Comparison of ENCODE assay signal across 18 cellular contexts in the genomic region with DNA sequence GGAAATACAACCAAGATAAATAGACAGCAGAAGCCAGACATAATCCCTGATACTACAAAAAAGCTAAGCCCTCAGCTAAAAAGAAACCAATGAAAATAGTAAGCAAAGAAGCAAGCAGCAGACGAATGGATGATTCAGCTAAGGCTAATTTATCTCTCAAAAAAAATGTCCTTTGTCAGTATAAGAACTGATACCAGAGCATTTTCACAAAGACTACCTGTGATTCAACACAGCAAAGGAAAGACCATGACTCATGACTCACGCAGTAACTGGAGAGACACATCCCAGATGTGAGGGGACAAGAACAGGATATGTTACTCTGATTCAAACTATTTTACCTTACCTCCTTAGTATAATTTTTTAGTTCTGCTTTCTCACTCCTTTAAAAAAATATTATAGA. TPM values are rescaled to one million over a fixed set of nuclear protein-coding genes. Genes with fewer than 3 reads are reported as not detected.
DNase-seq lines count a peak whose midpoint lies in the region; ATAC-seq and TF ChIP-seq lines count a peak whose summit lies in the region.
"Had no signal": no experiment of that assay in that cellular context is flagged by ENCODE, and none has a peak within 500 bp of the region (broad histone marks: within the 10 kb centered on the region; RNA-seq: fewer than 3 reads in every experiment).

No MANE protein-coding gene starts in this region.

- H3K36me3 Mint-ChIP-seq in activated naive CD8-positive, alpha-beta T cell treated with anti-CD3 and anti-CD28 coated beads, Interleukin-2, amount 50 U/mL, for 24 hours (ENCODE audit: low read depth), result no peaks in the 10 kb centered on the region
- H3K36me3 Mint-ChIP-seq in activated naive CD8-positive, alpha-beta T cell treated with anti-CD3 and anti-CD28 coated beads for 36 hours, result no peaks in the 10 kb centered on the region
- H3K36me3 Mint-ChIP-seq: CD4-positive, CD25-positive, alpha-beta regulatory T cell; immature natural killer cell; memory B cell had no signal

- no peak overlapping the region for H3K27ac ChIP-seq in SK-N-SH (ENCODE audit: low read depth in 2 of 2, low read length in 1 of 2)
- H3K27ac ChIP-seq: colonic mucosa, right atrium auricular region had no signal

- no peaks in the 10 kb centered on the region for H3K4me1 Mint-ChIP-seq in activated naive CD8-positive, alpha-beta T cell treated with anti-CD3 and anti-CD28 coated beads, Interleukin-2, amount 50 U/mL, for 24 hours
- no peaks in the 10 kb centered on the region for H3K4me1 Mint-ChIP-seq in activated naive CD8-positive, alpha-beta T cell treated with anti-CD3 and anti-CD28 coated beads for 36 hours
- H3K4me1 Mint-ChIP-seq: CD4-positive, CD25-positive, alpha-beta regulatory T cell; immature natural killer cell; memory B cell; neural crest cell had no signal

- H3K9ac ChIP-seq in SK-N-SH, result no peak overlapping the region

- no peak for TF ChIP-seq EP300 in SK-N-SH (IDR thresholded peaks at IDR 0.05; ENCODE audit: borderline replicate concordance in 1 of 2, low read depth in 1 of 2, low read length in 1 of 2)

- no peak overlapping the region for H2AFZ ChIP-seq in SK-N-SH (ENCODE audit: low read depth)

- H3K27me3 ChIP-seq in SK-N-SH (ENCODE audit: insufficient read depth), result no peaks in the 10 kb centered on the region
- H3K27me3 ChIP-seq: colonic mucosa, right atrium auricular region had no signal

- no peaks in the 10 kb centered on the region for H3K27me3 Mint-ChIP-seq in activated naive CD8-positive, alpha-beta T cell treated with anti-CD3 and anti-CD28 coated beads, Interleukin-2, amount 50 U/mL, for 24 hours
- H3K27me3 Mint-ChIP-seq in activated naive CD8-positive, alpha-beta T cell treated with anti-CD3 and anti-CD28 coated beads for 36 hours, result peaks cover 20% of the 10 kb centered on the region
- H3K27me3 Mint-ChIP-seq: CD4-positive, CD25-positive, alpha-beta regulatory T cell; memory B cell had no signal

- H3K36me3 ChIP-seq in SK-N-SH (replicated peaks in 1 of 2; ENCODE audit: control insufficient read depth in 1 of 2, insufficient read depth in 2 of 2, low read length in 1 of 2), result no peaks in the 10 kb centered on the region
- no peaks in the 10 kb centered on the region for H3K36me3 ChIP-seq in mucosa of descending colon (ENCODE audit: low read depth)
- H3K36me3 ChIP-seq: colonic mucosa, right atrium auricular region had no signal

- no peaks in the 10 kb centered on the region for H3K9me3 Mint-ChIP-seq in activated naive CD8-positive, alpha-beta T cell treated with anti-CD3 and anti-CD28 coated beads, Interleukin-2, amount 50 U/mL, for 24 hours
- no peaks in the 10 kb centered on the region for H3K9me3 Mint-ChIP-seq in activated naive CD8-positive, alpha-beta T cell treated with anti-CD3 and anti-CD28 coated beads for 36 hours

- no peaks in the 10 kb centered on the region for H3K79me2 ChIP-seq in SK-N-SH (ENCODE audit: insufficient read depth)

- H3K4me3 ChIP-seq in SK-N-SH (ENCODE audit: low read depth in 2 of 2, low read length in 1 of 2) (no peak overlapping the region), fibroblast of pulmonary artery (replicated peaks; ENCODE audit: low read depth, low read length) (no peak overlapping the region), mucosa of descending colon (no peak overlapping the region)
- H3K4me3 ChIP-seq: colonic mucosa, right atrium auricular region had no signal

- no peak overlapping the region for H3K27ac Mint-ChIP-seq in activated naive CD8-positive, alpha-beta T cell treated with anti-CD3 and anti-CD28 coated beads, Interleukin-2, amount 50 U/mL, for 24 hours
- H3K27ac Mint-ChIP-seq in activated naive CD8-positive, alpha-beta T cell treated with anti-CD3 and anti-CD28 coated beads for 36 hours, result no peak overlapping the region
- H3K27ac Mint-ChIP-seq: CD4-positive, CD25-positive, alpha-beta regulatory T cell; immature natural killer cell; memory B cell had no signal

- H4K20me1 ChIP-seq in SK-N-SH (ENCODE audit: insufficient read depth), result no peaks in the 10 kb centered on the region

- H3K9me3 ChIP-seq in SK-N-SH, result no peaks in the 10 kb centered on the region
- H3K9me3 ChIP-seq in mucosa of descending colon, result no peaks in the 10 kb centered on the region
- H3K9me3 ChIP-seq: colonic mucosa, right atrium auricular region had no signal

- ATAC-seq in activated naive CD8-positive, alpha-beta T cell treated with anti-CD3 and anti-CD28 coated beads, Interleukin-2, amount 50 U/mL, for 24 hours, result peak; percentile 36
- no peak for ATAC-seq in GM21423 (IDR thresholded peaks at IDR 0.05; ENCODE audit: unreplicated experiment)
- no peak for ATAC-seq in mucosa of descending colon

- POLR2A ChIA-PET in SK-N-SH (lab: Yijun Ruan, JAX), result no interaction called here

- H3K4me1 ChIP-seq in SK-N-SH (ENCODE audit: control insufficient read depth in 1 of 2, insufficient read depth in 2 of 2, low read depth in 1 of 2, low read length in 1 of 2), result no peaks in the 10 kb centered on the region
- no peaks in the 10 kb centered on the region for H3K4me1 ChIP-seq in mucosa of descending colon (ENCODE audit: low read depth)
- H3K4me1 ChIP-seq: colonic mucosa, right atrium auricular region had no signal

- WGBS in SK-N-SH (ENCODE audit: low lambda C conversion rate), result 0% methylated on average over 2 of the region's 2 CpGs

- H3F3A ChIP-seq in SK-N-SH (replicated peaks; ENCODE audit: insufficient read depth), result peaks cover 5% of the 10 kb centered on the region

- H3K4me2 ChIP-seq in SK-N-SH, result no peak overlapping the region

- intact Hi-C loops in mucosa of descending colon (cut with DNase I, micrococcal nuclease), result no loop called here

- CTCF ChIA-PET in SK-N-SH (lab: Yijun Ruan, JAX), result no interaction called here

- H3K4me3 Mint-ChIP-seq in activated naive CD8-positive, alpha-beta T cell treated with anti-CD3 and anti-CD28 coated beads, Interleukin-2, amount 50 U/mL, for 24 hours, result no peak overlapping the region
- H3K4me3 Mint-ChIP-seq in activated naive CD8-positive, alpha-beta T cell treated with anti-CD3 and anti-CD28 coated beads for 36 hours, result no peak overlapping the region
- H3K4me3 Mint-ChIP-seq: CD4-positive, CD25-positive, alpha-beta regulatory T cell; immature natural killer cell; memory B cell; neural crest cell had no signal

- no peak for DNase-seq in activated naive CD8-positive, alpha-beta T cell treated with anti-CD3 and anti-CD28 coated beads, Interleukin-2, amount 50 U/mL, for 24 hours
- no peak for DNase-seq in activated naive CD8-positive, alpha-beta T cell treated with anti-CD3 and anti-CD28 coated beads for 36 hours
- DNase-seq in SK-N-SH, result no peak
- peak; percentile 69 for DNase-seq in fibroblast of pulmonary artery (ENCODE audit: low read depth)
- DNase-seq in NCI-H526 (lab: John Stamatoyannopoulos, UW), result no peak
- no peak for DNase-seq in DMS79 (lab: John Stamatoyannopoulos, UW)
- DNase-seq in mucosa of descending colon, result no peak
- DNase-seq: activated effector memory CD4-positive, alpha-beta T cell treated with anti-CD3 and anti-CD28 coated beads, Interleukin-2, amount 50 U/mL, for 16 hours; aorta; CD4-positive, CD25-positive, alpha-beta regulatory T cell; colonic mucosa; immature natural killer cell; NCI-H446 had no signal

- no peaks in the 10 kb centered on the region for H3K9me2 ChIP-seq in SK-N-SH

- no peak for TF ChIP-seq RAD21 in SK-N-SH (IDR thresholded peaks at IDR 0.05; ENCODE audit: low read length)

- TF ChIP-seq CTCF in SK-N-SH (IDR thresholded peaks at IDR 0.05), result no peak
- no peak for TF ChIP-seq CTCF in fibroblast of pulmonary artery (IDR thresholded peaks at IDR 0.05; ENCODE audit: low read length, missing control alignments)
- TF ChIP-seq CTCF in mucosa of descending colon (IDR thresholded peaks at IDR 0.05), result no peak

TF ChIP-seq in SK-N-SH, 30 proteins besides CTCF, POLR2A, EP300 and RAD21:
- TF ChIP-seq, protein P1, sequence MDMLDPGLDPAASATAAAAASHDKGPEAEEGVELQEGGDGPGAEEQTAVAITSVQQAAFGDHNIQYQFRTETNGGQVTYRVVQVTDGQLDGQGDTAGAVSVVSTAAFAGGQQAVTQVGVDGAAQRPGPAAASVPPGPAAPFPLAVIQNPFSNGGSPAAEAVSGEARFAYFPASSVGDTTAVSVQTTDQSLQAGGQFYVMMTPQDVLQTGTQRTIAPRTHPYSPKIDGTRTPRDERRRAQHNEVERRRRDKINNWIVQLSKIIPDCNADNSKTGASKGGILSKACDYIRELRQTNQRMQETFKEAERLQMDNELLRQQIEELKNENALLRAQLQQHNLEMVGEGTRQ (IDR thresholded peaks at IDR 0.05; ENCODE audit: borderline replicate concordance, low read depth, low read length), result no peak
- TF ChIP-seq PBX3 (IDR thresholded peaks at IDR 0.05) (peak; percentile 24; the same call in 1 of the 2 replicates), TCF12 (IDR thresholded peaks at IDR 0.05) (0 out of 2 replicates have a peak, but pooled peaks have one; percentile 10), GATA2 (CRISPR knock-in tag; IDR thresholded peaks at IDR 0.05) (no peak), JUND (IDR thresholded peaks at IDR 0.05) (peak; percentile 16; the same call in 1 of the 2 replicates), ELF1 (IDR thresholded peaks at IDR 0.05) (no peak), FOSL2 (IDR thresholded peaks at IDR 0.05; ENCODE audit: borderline replicate concordance, low read depth) (0 out of 2 replicates have a peak, but pooled peaks have one; percentile 26)
- TF ChIP-seq, protein P2, sequence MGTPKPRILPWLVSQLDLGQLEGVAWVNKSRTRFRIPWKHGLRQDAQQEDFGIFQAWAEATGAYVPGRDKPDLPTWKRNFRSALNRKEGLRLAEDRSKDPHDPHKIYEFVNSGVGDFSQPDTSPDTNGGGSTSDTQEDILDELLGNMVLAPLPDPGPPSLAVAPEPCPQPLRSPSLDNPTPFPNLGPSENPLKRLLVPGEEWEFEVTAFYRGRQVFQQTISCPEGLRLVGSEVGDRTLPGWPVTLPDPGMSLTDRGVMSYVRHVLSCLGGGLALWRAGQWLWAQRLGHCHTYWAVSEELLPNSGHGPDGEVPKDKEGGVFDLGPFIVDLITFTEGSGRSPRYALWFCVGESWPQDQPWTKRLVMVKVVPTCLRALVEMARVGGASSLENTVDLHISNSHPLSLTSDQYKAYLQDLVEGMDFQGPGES (IDR thresholded peaks at IDR 0.05; ENCODE audit: low read depth, low read length), result no peak

RNA-seq across cellular contexts. Expression of gene TMPRSS11F, which starts 22.7 kb away (rescaled TPM):
- not detected for total RNA-seq in activated naive CD8-positive, alpha-beta T cell treated with anti-CD3 and anti-CD28 coated beads for 36 hours
- polyA plus RNA-seq in SK-N-SH (2012; rRNA removed), result not detected in 2 replicates
- polyA plus RNA-seq in SK-N-SH (2012; cell fraction: cytosol; rRNA removed), result not detected in 2 replicates
- polyA plus RNA-seq in SK-N-SH (2012; cell fraction: nucleus; rRNA removed), result not detected in 2 replicates
- not detected for total RNA-seq in mucosa of descending colon
- total RNA-seq: aorta; CD4-positive, CD25-positive, alpha-beta regulatory T cell; colonic mucosa; neural crest cell; right atrium auricular region; urinary bladder had no signal
- polyA plus RNA-seq: aorta; CD4-positive, CD25-positive, alpha-beta regulatory T cell; immature natural killer cell; urinary bladder had no signal
